8 cellular contexts compared by ENCODE assay signal in genomic region chr2:74860079-74860478, GRCh38.
"Had no signal": no experiment of that assay in that cellular context is flagged by ENCODE, and none has a peak within 500 bp of the region (broad histone marks: within the 10 kb centered on the region; RNA-seq: fewer than 3 reads in every experiment).

No MANE protein-coding gene starts in this region.

- H3K9ac ChIP-seq: GM23248 had no signal

- H3K27ac Mint-ChIP-seq: HFFc6 had no signal

- FAIRE-seq: K562 had no signal

- H3K9me3 Mint-ChIP-seq: HFFc6 had no signal

- H3K9me3 ChIP-seq: HAP-1 had no signal

- H3K4me3 Mint-ChIP-seq: HFFc6 had no signal

- H2AFZ ChIP-seq: GM23248 had no signal

- H3K4me1 ChIP-seq: HAP-1 had no signal

- H3K4me3 ChIP-seq: GM23248, HAP-1, K562 had no signal

- DNase-seq: GM23248, GOT3, H7, HFFc6 had no signal

- ATAC-seq: HCT116, K562 had no signal

- H3K27ac ChIP-seq: GM23248, HL-60 had no signal
